In the genomic region with DNA sequence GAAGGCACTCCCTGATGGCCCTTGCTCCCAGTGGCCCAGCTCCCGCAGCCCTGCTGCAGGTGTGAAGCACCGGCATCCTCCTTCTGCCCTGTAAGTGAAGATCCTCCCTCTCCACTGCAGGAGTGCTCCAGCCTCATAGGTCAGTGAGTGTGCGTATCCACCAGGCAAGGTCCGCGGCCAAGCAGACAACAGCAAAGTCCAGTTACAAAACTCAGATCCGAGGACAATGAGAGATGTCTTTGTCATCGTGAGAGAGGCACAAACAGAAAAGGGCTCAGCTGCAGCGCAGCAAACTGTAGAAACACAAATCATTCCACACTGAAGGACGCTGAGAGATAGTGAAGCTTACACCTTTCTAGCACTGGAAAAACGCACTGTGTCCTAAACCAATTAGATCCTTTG, we compare ENCODE assay signal across 10 cellular contexts. TPM values are rescaled to one million over a fixed set of nuclear protein-coding genes. Genes with fewer than 3 reads are reported as not detected.
DNase-seq lines count a peak whose midpoint lies in the region; ATAC-seq and TF ChIP-seq lines count a peak whose summit lies in the region.
"Had no signal": no experiment of that assay in that cellular context is flagged by ENCODE, and none has a peak within 500 bp of the region (broad histone marks: within the 10 kb centered on the region; RNA-seq: fewer than 3 reads in every experiment).

No MANE protein-coding gene starts in this region.

- BruUV-seq in Caco-2 (replicated peaks; lab: Mats Ljungman, UMichigan) (no TSS peak), Calu3 (replicated peaks; lab: Mats Ljungman, UMichigan) (no TSS peak)

- H3K36me3 Mint-ChIP-seq in Caco-2 (ENCODE audit: insufficient read depth, unreplicated experiment) = peaks cover 96% of the 10 kb centered on the region
- peaks cover 86% of the 10 kb centered on the region for H3K36me3 Mint-ChIP-seq in activated CD8-positive, alpha-beta T cell treated with anti-CD3 and anti-CD28 coated beads for 36 hours (ENCODE audit: low read depth)
- peaks cover 70% of the 10 kb centered on the region for H3K36me3 Mint-ChIP-seq in Calu3 (ENCODE audit: insufficient read depth, unreplicated experiment)

- peaks cover 12% of the 10 kb centered on the region for H3K36me3 ChIP-seq in Caco-2 (ENCODE audit: control insufficient read depth, insufficient read depth, low read length)

- no peaks in the 10 kb centered on the region for H3K27me3 Mint-ChIP-seq in Caco-2 (ENCODE audit: insufficient read depth, unreplicated experiment)
- H3K27me3 Mint-ChIP-seq in activated CD8-positive, alpha-beta T cell treated with anti-CD3 and anti-CD28 coated beads for 36 hours = no peaks in the 10 kb centered on the region
- H3K27me3 Mint-ChIP-seq in Calu3 (ENCODE audit: unreplicated experiment) = no peaks in the 10 kb centered on the region

- CTCF ChIA-PET in Caco-2 (lab: Charles Lee) = no interaction called here
- CTCF ChIA-PET in activated CD8-positive, alpha-beta T cell treated with anti-CD3 and anti-CD28 coated beads for 36 hours (lab: Charles Lee) = interaction anchor here (0.8 to 3.1 kb wide), 4 partner anchors 11 to 129 kb away, joined by 3 to 15 read pairs (median 4); no protein-coding TSS in a partner anchor
- CTCF ChIA-PET in Calu3 (lab: Charles Lee) = interaction anchor here (0.5 kb wide), 1 partner anchor 55 kb away, joined by 3 read pairs; no protein-coding TSS in a partner anchor

- no peak overlapping the region for H3K4me3 Mint-ChIP-seq in Caco-2 (ENCODE audit: unreplicated experiment)
- H3K4me3 Mint-ChIP-seq in activated CD8-positive, alpha-beta T cell treated with anti-CD3 and anti-CD28 coated beads for 36 hours = no peak overlapping the region
- H3K4me3 Mint-ChIP-seq in Calu3 (ENCODE audit: low read depth, unreplicated experiment) = no peak overlapping the region
- H3K4me3 Mint-ChIP-seq: endodermal cell had no signal

- H3K9me3 Mint-ChIP-seq in Caco-2 (ENCODE audit: unreplicated experiment) = no peaks in the 10 kb centered on the region
- H3K9me3 Mint-ChIP-seq in activated CD8-positive, alpha-beta T cell treated with anti-CD3 and anti-CD28 coated beads for 36 hours = no peaks in the 10 kb centered on the region
- no peaks in the 10 kb centered on the region for H3K9me3 Mint-ChIP-seq in Calu3 (ENCODE audit: low read depth, unreplicated experiment)
- H3K9me3 Mint-ChIP-seq: endodermal cell had no signal

- no peak for DNase-seq in Caco-2
- no peak for DNase-seq in activated CD8-positive, alpha-beta T cell treated with anti-CD3 and anti-CD28 coated beads for 36 hours
- peak; percentile 91 for DNase-seq in globus pallidus (ENCODE audit: low spot score)
- peak; percentile 85 for DNase-seq in putamen (ENCODE audit: low spot score)
- no peak for DNase-seq in Calu3
- no peak for DNase-seq in NCI-H526 treated with DMSO at 0.1 percent for 48 hours (lab: John Stamatoyannopoulos, UW)
- DNase-seq: endodermal cell, NCI-H524 treated with DMSO at 0.1 percent for 48 hours had no signal

- no peaks in the 10 kb centered on the region for H3K27me3 ChIP-seq in Caco-2 (replicated peaks; ENCODE audit: control insufficient read depth, insufficient read depth, low read length)

- POLR2A ChIA-PET in Caco-2 (lab: Charles Lee) = no interaction called here
- POLR2A ChIA-PET in activated CD8-positive, alpha-beta T cell treated with anti-CD3 and anti-CD28 coated beads for 36 hours (lab: Charles Lee) = interaction anchor here (8.0 to 44.1 kb wide), 2 partner anchors 8 to 27 kb away, joined by 79 to 1125 read pairs; partner anchors contain the start of gene MYH9

- H3K9me3 ChIP-seq in Caco-2 = no peaks in the 10 kb centered on the region

- intact Hi-C loops in Caco-2 (cut with micrococcal nuclease; ENCODE audit: unreplicated experiment) = no loop called here
- intact Hi-C loops in activated CD8-positive, alpha-beta T cell treated with anti-CD3 and anti-CD28 coated beads for 36 hours (cut with micrococcal nuclease) = no loop called here
- intact Hi-C loops in Calu3 (cut with micrococcal nuclease; ENCODE audit: unreplicated experiment) = no loop called here

- H3K27ac Mint-ChIP-seq in Caco-2 (ENCODE audit: unreplicated experiment) = peak overlapping the region; percentile 57
- peak overlapping the region; percentile 97 for H3K27ac Mint-ChIP-seq in activated CD8-positive, alpha-beta T cell treated with anti-CD3 and anti-CD28 coated beads for 36 hours
- H3K27ac Mint-ChIP-seq in Calu3 (ENCODE audit: unreplicated experiment) = no peak overlapping the region

- TF ChIP-seq CTCF in Caco-2 (IDR thresholded peaks at IDR 0.05; ENCODE audit: insufficient read depth in 1 of 2, low read depth in 1 of 2, low read length in 1 of 2, severe bottlenecking in 1 of 2, unreplicated experiment in 1 of 2) = no peak
- no peak for TF ChIP-seq CTCF in activated CD8-positive, alpha-beta T cell treated with anti-CD3 and anti-CD28 coated beads for 36 hours (IDR thresholded peaks at IDR 0.05)
- no peak for TF ChIP-seq CTCF in Calu3 (IDR thresholded peaks at IDR 0.05; ENCODE audit: unreplicated experiment)

- no peaks in the 10 kb centered on the region for H3K4me1 ChIP-seq in Caco-2

- H3K4me3 ChIP-seq in Caco-2 (ENCODE audit: low read depth, low read length) = no peak overlapping the region

- H3K4me1 Mint-ChIP-seq in Caco-2 (ENCODE audit: low read depth, unreplicated experiment) (peaks cover 16% of the 10 kb centered on the region), Calu3 (ENCODE audit: low read depth, unreplicated experiment) (peaks cover 55% of the 10 kb centered on the region)
- H3K4me1 Mint-ChIP-seq in activated CD8-positive, alpha-beta T cell treated with anti-CD3 and anti-CD28 coated beads for 36 hours (ENCODE audit: low read depth) = peaks cover 92% of the 10 kb centered on the region

- no peak for ATAC-seq in activated CD8-positive, alpha-beta T cell treated with anti-CD3 and anti-CD28 coated beads for 36 hours
- ATAC-seq in GM21360 (IDR thresholded peaks at IDR 0.05; ENCODE audit: unreplicated experiment) = no peak
- ATAC-seq in HG02798 (IDR thresholded peaks at IDR 0.05; ENCODE audit: poor library complexity, unreplicated experiment) = no peak

RNA-seq across cellular contexts. Expression of gene MYH9, which starts 46.1 kb away (rescaled TPM):
- 513 and 539 TPM in 2 replicates for total RNA-seq in Caco-2 (2022)
- 100 to 1,000 TPM; 624 to 679 TPM for total RNA-seq in activated CD8-positive, alpha-beta T cell treated with anti-CD3 and anti-CD28 coated beads for 36 hours
- 526 and 606 TPM in 2 replicates for total RNA-seq in Calu3 (2022)

Comparison
In these comparisons a context has a peak if more than half of its experiments do, and no peak if none do; other contexts are left out.
1. DNase-seq: peak in globus pallidus (single experiment) and putamen (single experiment); none in Caco-2 (0 of 2), activated CD8-positive, alpha-beta T cell treated with anti-CD3 and anti-CD28 coated beads for 36 hours (single experiment), Calu3 (single experiment) and NCI-H526 treated with DMSO at 0.1 percent for 48 hours (single experiment).